In the genomic region with DNA sequence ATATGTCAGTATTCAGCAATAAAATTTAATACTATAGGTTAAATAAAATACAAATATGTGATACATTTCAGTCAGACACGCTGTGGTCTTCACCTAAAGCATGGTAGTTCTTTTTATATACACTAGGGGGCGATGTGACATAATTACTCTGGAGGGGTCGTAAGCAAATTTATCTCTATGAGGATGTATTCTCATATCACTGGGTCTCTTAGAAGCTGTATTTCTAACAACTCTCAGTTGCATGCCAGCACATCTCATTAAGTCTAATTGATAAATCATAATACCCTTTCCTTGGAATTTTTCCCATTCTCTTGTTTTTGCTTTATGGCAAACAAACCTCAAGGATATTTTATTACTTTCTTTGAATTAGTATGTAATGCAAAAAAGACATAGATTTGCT, we compare ENCODE assay signal across 8 cellular contexts. TPM values are rescaled to one million over a fixed set of nuclear protein-coding genes. Genes with fewer than 3 reads are reported as not detected.
DNase-seq lines count a peak whose midpoint lies in the region; ATAC-seq, FAIRE-seq and TF ChIP-seq lines count a peak whose summit lies in the region.

No MANE protein-coding gene starts in this region.

- H2AFZ ChIP-seq in K562 (ENCODE audit: low read depth, low read length), result no peak overlapping the region

- TF ChIP-seq CTCF in AG09309 (IDR thresholded peaks at IDR 0.05; ENCODE audit: control insufficient read depth, insufficient read depth, low read depth, low read length, missing control alignments) (peak; percentile 45), K562 (IDR thresholded peaks at IDR 0.05 in 2 of 3, conservative IDR thresholded peaks at IDR 0.05 in 1 of 3; ENCODE audit: insufficient read depth in 2 of 3, low read depth in 1 of 3, low read length in 3 of 3) (peak; percentile 4 to 50 (median 25); a peak in 2 of 6 replicates), neural crest cell (conservative IDR thresholded peaks at IDR 0.05) (peak; percentile 85)

- WGBS in K562 (ENCODE audit: insufficient coverage, low coverage, missing lambda C conversion rate), result 4% methylated on average over 3 of the region's 3 CpGs

- no peak overlapping the region for H3K9ac ChIP-seq in K562 (ENCODE audit: insufficient read depth in 1 of 2, low read depth in 2 of 2, low read length in 2 of 2)

- H3K27me3 Mint-ChIP-seq in neural crest cell (ENCODE audit: low read depth), result peaks cover 38% of the 10 kb centered on the region

- no peak for FAIRE-seq in K562 (lab: Jason Lieb, UNC)

- TF ChIP-seq RAD21 in K562 (CRISPR knock-in tag; conservative IDR thresholded peaks at IDR 0.05 in 1 of 2, IDR thresholded peaks at IDR 0.05 in 1 of 2), result peak; percentile 17 to 56; a peak in 3 of 4 replicates

- H3K4me3 ChIP-seq in AG09309 (ENCODE audit: control insufficient read depth, low read depth, low read length), result no peak overlapping the region
- no peak overlapping the region for H3K4me3 ChIP-seq in K562

- no peaks in the 10 kb centered on the region for H3K79me2 ChIP-seq in K562 (ENCODE audit: control insufficient read depth, insufficient read depth, low read length)

- peaks cover 35% of the 10 kb centered on the region for H3K4me1 Mint-ChIP-seq in neural crest cell

- CTCF ChIA-PET in K562 (lab: Yijun Ruan, JAX; ENCODE audit: low intra/inter-chr PET ratio), result no interaction called here

- intact Hi-C loops in K562 (cut with micrococcal nuclease), result loop anchor here (10.0 kb wide), 1 partner anchor 1637 kb away; no protein-coding TSS in a partner anchor

- peaks cover 8% of the 10 kb centered on the region for H3K36me3 Mint-ChIP-seq in neural crest cell (ENCODE audit: low read depth)

- H3K4me1 ChIP-seq in K562 (replicated peaks in 1 of 2; ENCODE audit: control insufficient read depth in 2 of 2, insufficient read depth in 2 of 2, low read length in 2 of 2), result no peaks in the 10 kb centered on the region

- no peaks in the 10 kb centered on the region; the same call in 1 of the 2 replicates for H3K9me3 ChIP-seq in K562 (replicated peaks; ENCODE audit: control insufficient read depth, insufficient read depth, low read depth, low read length)

- no peaks in the 10 kb centered on the region for H3K36me3 ChIP-seq in K562 (ENCODE audit: control insufficient read depth, insufficient read depth, low read length)

- H3K9me1 ChIP-seq in K562 (ENCODE audit: control insufficient read depth, insufficient read depth, low read length), result no peaks in the 10 kb centered on the region

- POLR2A ChIA-PET in K562 (lab: Yijun Ruan, JAX), result no interaction called here

- H3K27me3 ChIP-seq in K562 (ENCODE audit: control insufficient read depth in 2 of 2, insufficient read depth in 2 of 2, low read length in 2 of 2), result no peaks in the 10 kb centered on the region

- H3K4me3 Mint-ChIP-seq in neural crest cell, result peak overlapping the region; percentile 79

- in situ Hi-C loops in K562 (cut with MboI), result no loop called here

- no peak overlapping the region for H3K27ac Mint-ChIP-seq in neural crest cell (ENCODE audit: unreplicated experiment)

- no peak for TF ChIP-seq EP300 in K562 (IDR thresholded peaks at IDR 0.05; ENCODE audit: low read length)

- H4K20me1 ChIP-seq in K562 (replicated peaks; ENCODE audit: control insufficient read depth, insufficient read depth, low read length), result no peaks in the 10 kb centered on the region

- no TSS peak for BruUV-seq in K562 (replicated peaks; lab: Mats Ljungman, UMichigan)

- ATAC-seq in GM18867 (IDR thresholded peaks at IDR 0.05; ENCODE audit: unreplicated experiment) (peak; percentile 61), K562 (peak; percentile 34; the same call in 1 of the 3 replicates), HG03457 (IDR thresholded peaks at IDR 0.05; ENCODE audit: unreplicated experiment) (no peak)

- DNase-seq in AG09309 (ENCODE audit: low read depth), result no peak
- peak; percentile 65 for DNase-seq in NCI-H187 treated with DMSO at 0.1 percent for 48 hours (lab: John Stamatoyannopoulos, UW)
- peak; percentile 8 to 27 (median 19) for DNase-seq in K562 (ENCODE audit: extremely low read depth in 1 of 4, low spot score in 3 of 4)
- no peak for DNase-seq in neural crest cell (ENCODE audit: low read depth, low spot score)
- no peak for DNase-seq in ecto neural progenitor cell (ENCODE audit: low spot score)
- no peak for DNase-seq in stimulated activated CD8-positive, alpha-beta memory T cell treated with anti-CD3 and anti-CD28 coated beads, Interleukin-4, amount 100 ng/mL, for 48 hours

- H3K9me3 Mint-ChIP-seq in neural crest cell, result no peaks in the 10 kb centered on the region

- no peak overlapping the region for H3K27ac ChIP-seq in K562 (ENCODE audit: extremely low read depth, low read depth, low read length)

- no peak overlapping the region for H3K4me2 ChIP-seq in K562 (ENCODE audit: insufficient read depth, low read length)

- TF ChIP-seq POLR2A in K562 (conservative IDR thresholded peaks at IDR 0.05), result no peak

TF ChIP-seq in K562, 482 proteins besides CTCF, POLR2A, EP300 and RAD21 (continues in another document):
- no peak for TF ChIP-seq GTF2A2 (tag; IDR thresholded peaks at IDR 0.05)

RNA-seq across cellular contexts. Expression of gene PCDH17, which starts 3.9 kb away (rescaled TPM):
- total RNA-seq in K562 (2011; cell fraction: chromatin; rRNA removed; ENCODE audit: low replicate concordance), result not detected in 2 replicates
- not detected in 2 replicates for total RNA-seq in K562 (2011; cell fraction: nucleolus; rRNA removed)
- not detected in 2 replicates for total RNA-seq in K562 (2011; cell fraction: nucleoplasm; rRNA removed)
- total RNA-seq in K562 (2014; rRNA removed) (not detected in 2 replicates), K562 (2014; rRNA removed; fragmentation: Illumina TruSeq; extraction: Trizol) (not detected in 2 replicates), K562 (2015; rRNA removed; fragmentation: Illumina TruSeq; extraction: Trizol) (not detected in 2 replicates), K562 (2021) (0.04 TPM in 1 of 2 replicates, not detected in the other), neural crest cell (14.4 and 14.6 TPM in 2 replicates)
- polyA plus RNA-seq in K562 (2011; rRNA removed) (not detected in 2 replicates), K562 (2014; fragmentation: Illumina TruSeq; extraction: Trizol) (not detected in 2 replicates), K562 (2014; fragmentation: Nextera tagmentation; extraction: Ambion mirVana) (not detected), K562 (2014; rRNA removed) (not detected in 2 replicates)
- polyA plus RNA-seq in K562 (2011; cell fraction: cytosol; rRNA removed), result not detected in 2 replicates
- not detected in 2 replicates for polyA plus RNA-seq in K562 (2011; cell fraction: nucleus; rRNA removed)
- not detected in 2 replicates for polyA plus RNA-seq in K562 (2012)
- polyA minus RNA-seq in K562 (2011; rRNA and poly(A)+ RNA removed), result not detected in 2 replicates
- polyA minus RNA-seq in K562 (2011; cell fraction: cytosol; rRNA and poly(A)+ RNA removed), result not detected in 2 replicates
- not detected in 2 replicates for polyA minus RNA-seq in K562 (2011; cell fraction: nucleus; rRNA and poly(A)+ RNA removed)

Comparison
In these comparisons a context has a peak if more than half of its experiments do, and no peak if none do; other contexts are left out.
1. DNase-seq: peak in NCI-H187 treated with DMSO at 0.1 percent for 48 hours (single experiment) and K562 (4 of 4); none in AG09309 (single experiment), neural crest cell (single experiment), ecto neural progenitor cell (single experiment) and stimulated activated CD8-positive, alpha-beta memory T cell treated with anti-CD3 and anti-CD28 coated beads, Interleukin-4, amount 100 ng/mL, for 48 hours (single experiment).
2. CTCF ChIP-seq: peak in every context shown above with its lines; median percentile 85 in neural crest cell; 45 in AG09309; 25 in K562.
3. RNA of gene PCDH17, which starts 3.9 kb away (total RNA-seq): 14.4 to 14.6 TPM in neural crest cell; 0.04 TPM in K562; every median in the first group is over 10 times any median in the second.